ENCODE assay signal across 10 cellular contexts in the genomic region with DNA sequence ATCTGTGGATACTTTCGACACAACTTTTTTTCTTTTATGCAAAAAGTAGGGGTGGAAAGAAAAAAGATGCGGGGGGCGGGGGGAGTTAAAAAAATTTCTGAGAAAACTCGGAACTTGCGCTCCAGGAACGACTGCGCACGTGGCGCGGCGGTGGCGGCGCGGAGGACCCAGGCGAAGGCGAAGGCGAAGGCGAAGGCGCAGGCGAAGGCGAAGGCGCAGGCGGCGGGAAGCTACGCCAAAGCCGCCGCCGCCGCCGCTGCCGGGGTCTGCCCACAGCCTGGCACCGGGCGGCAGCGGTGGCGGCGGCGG. TPM values are rescaled to one million over a fixed set of nuclear protein-coding genes. Genes with fewer than 3 reads are reported as not detected.
A peak's percentile ranks its signal among the peaks of the same experiment; 100 is the strongest.
DNase-seq lines count a peak whose midpoint lies in the region; ATAC-seq and TF ChIP-seq lines count a peak whose summit lies in the region.
"Had no signal": no experiment of that assay in that cellular context is flagged by ENCODE, and none has a peak within 500 bp of the region (broad histone marks: within the 10 kb centered on the region; RNA-seq: fewer than 3 reads in every experiment).

No MANE protein-coding gene starts in this region.

- no peaks in the 10 kb centered on the region for H3K79me2 ChIP-seq in trophoblast cell (ENCODE audit: control insufficient read depth, insufficient read depth, low read length, poor library complexity)

- H3K9ac ChIP-seq in HUES6 (ENCODE audit: low read length) = no peak overlapping the region
- no peak overlapping the region for H3K9ac ChIP-seq in trophoblast cell (ENCODE audit: low read length)

- peak overlapping the region; percentile 86 for H3K4me2 ChIP-seq in trophoblast cell (ENCODE audit: low read length)

- H3K79me1 ChIP-seq in trophoblast cell (ENCODE audit: low read length) = no peaks in the 10 kb centered on the region

- no peak for ATAC-seq in CD8-positive, alpha-beta T cell
- no peak for ATAC-seq in HG03095 (IDR thresholded peaks at IDR 0.05; ENCODE audit: unreplicated experiment)
- ATAC-seq in GM21515 (IDR thresholded peaks at IDR 0.05; ENCODE audit: unreplicated experiment) = no peak

- H2BK120ac ChIP-seq in trophoblast cell (ENCODE audit: insufficient read depth, low read length, poor library complexity) = no peak overlapping the region

- no peak overlapping the region for H3K27ac Mint-ChIP-seq in CD8-positive, alpha-beta T cell
- H3K27ac Mint-ChIP-seq in dendritic cell treated with granulocyte-macrophage colony-stimulating factor and Interleukin-4, amounts not matched to agents 40 ng/mL and 50 ng/mL, for 4 days = no peak overlapping the region

- H3K4me3 ChIP-seq in CD8-positive, alpha-beta T cell (ENCODE audit: low read depth, low read length) = no peak overlapping the region
- peak overlapping the region; percentile 56; the same call in 1 of the 2 replicates for H3K4me3 ChIP-seq in HUES6 (ENCODE audit: low read depth, low read length)
- H3K4me3 ChIP-seq in trophoblast cell (ENCODE audit: low read depth, low read length) = no peak overlapping the region

- H3K36me3 Mint-ChIP-seq in CD8-positive, alpha-beta T cell = no peaks in the 10 kb centered on the region
- H3K36me3 Mint-ChIP-seq in dendritic cell treated with granulocyte-macrophage colony-stimulating factor and Interleukin-4, amounts not matched to agents 40 ng/mL and 50 ng/mL, for 4 days (ENCODE audit: low read depth) = no peaks in the 10 kb centered on the region

- no peak overlapping the region for H2AK5ac ChIP-seq in trophoblast cell (ENCODE audit: low read length)

- H2AFZ ChIP-seq in trophoblast cell (ENCODE audit: insufficient read depth, low read length, poor library complexity) = no peak overlapping the region

- POLR2A ChIA-PET in CD8-positive, alpha-beta T cell (lab: Charles Lee) = no interaction called here

- H3K27me3 Mint-ChIP-seq in CD8-positive, alpha-beta T cell (ENCODE audit: low read depth) = peaks cover 79% of the 10 kb centered on the region
- H3K27me3 Mint-ChIP-seq in dendritic cell treated with granulocyte-macrophage colony-stimulating factor and Interleukin-4, amounts not matched to agents 40 ng/mL and 50 ng/mL, for 4 days = peaks cover 92% of the 10 kb centered on the region

- WGBS in trophoblast cell (ENCODE audit: extremely low coverage, insufficient coverage, insufficient read length) = no CpG with 5 or more reads among the region's 37 CpGs

- peaks cover 81% of the 10 kb centered on the region for H3K27me3 ChIP-seq in CD8-positive, alpha-beta T cell (ENCODE audit: insufficient read depth, low read length)
- peaks cover 100% of the 10 kb centered on the region for H3K27me3 ChIP-seq in HUES6 (ENCODE audit: control insufficient read depth, insufficient read depth, low read length)
- H3K27me3 ChIP-seq in trophoblast cell (ENCODE audit: insufficient read depth, low read length) = peaks cover 77% of the 10 kb centered on the region

- no peak for DNase-seq in CD8-positive, alpha-beta T cell
- DNase-seq in trophoblast cell (no peak), NCI-H82 (lab: John Stamatoyannopoulos, UW) (no peak)
- DNase-seq: NCI-H1930 had no signal

- H3K23ac ChIP-seq in trophoblast cell (ENCODE audit: low read length) = no peak overlapping the region

- intact Hi-C loops in CD8-positive, alpha-beta T cell (cut with DNase I, micrococcal nuclease) = no loop called here
- intact Hi-C loops in dendritic cell treated with granulocyte-macrophage colony-stimulating factor and Interleukin-4, amounts not matched to agents 40 ng/mL and 50 ng/mL, for 4 days (cut with micrococcal nuclease) = no loop called here

- no peak overlapping the region for H4K8ac ChIP-seq in trophoblast cell (ENCODE audit: low read depth, low read length)

- no peak overlapping the region for H2BK12ac ChIP-seq in trophoblast cell (ENCODE audit: low read length)

- no peak overlapping the region for H4K91ac ChIP-seq in trophoblast cell (ENCODE audit: low read depth, low read length)

- H3K9me3 Mint-ChIP-seq in CD8-positive, alpha-beta T cell = peaks cover 14% of the 10 kb centered on the region
- H3K9me3 Mint-ChIP-seq in dendritic cell treated with granulocyte-macrophage colony-stimulating factor and Interleukin-4, amounts not matched to agents 40 ng/mL and 50 ng/mL, for 4 days = no peaks in the 10 kb centered on the region

- peaks cover 18% of the 10 kb centered on the region for H3K4me1 ChIP-seq in CD8-positive, alpha-beta T cell (ENCODE audit: insufficient read depth, low read length)
- H3K4me1 ChIP-seq in HUES6 (ENCODE audit: control insufficient read depth, insufficient read depth, low read length) = peaks cover 31% of the 10 kb centered on the region
- peaks cover 16 to 19% of the 10 kb centered on the region in 2 experiments for H3K4me1 ChIP-seq in trophoblast cell (ENCODE audit: control insufficient read depth in 1 of 2, insufficient read depth in 2 of 2, low read length in 2 of 2)

- no peak for TF ChIP-seq CTCF in CD8-positive, alpha-beta T cell (IDR thresholded peaks at IDR 0.05)

- H3K4ac ChIP-seq in trophoblast cell (ENCODE audit: low read depth, low read length) = no peak overlapping the region

- H2BK5ac ChIP-seq in trophoblast cell (ENCODE audit: low read depth, low read length, poor library complexity) = no peak overlapping the region

- peaks cover 5% of the 10 kb centered on the region for H3K9me3 ChIP-seq in CD8-positive, alpha-beta T cell (ENCODE audit: low read length)
- no peaks in the 10 kb centered on the region for H3K9me3 ChIP-seq in HUES6 (ENCODE audit: control insufficient read depth, insufficient read depth, low read depth, low read length)
- peaks cover 2% of the 10 kb centered on the region for H3K9me3 ChIP-seq in trophoblast cell (ENCODE audit: insufficient read depth, low read depth, low read length)

- H3K14ac ChIP-seq in trophoblast cell (ENCODE audit: low read length) = no peak overlapping the region

- H3K4me1 Mint-ChIP-seq in CD8-positive, alpha-beta T cell (ENCODE audit: low read depth) = peaks cover 21% of the 10 kb centered on the region
- H3K4me1 Mint-ChIP-seq in dendritic cell treated with granulocyte-macrophage colony-stimulating factor and Interleukin-4, amounts not matched to agents 40 ng/mL and 50 ng/mL, for 4 days (ENCODE audit: low read depth) = peaks cover 40% of the 10 kb centered on the region

- H3K27ac ChIP-seq in CD8-positive, alpha-beta T cell (ENCODE audit: low read depth, low read length) = no peak overlapping the region
- H3K27ac ChIP-seq in HUES6 (ENCODE audit: low read depth, low read length) (no peak overlapping the region), trophoblast cell (ENCODE audit: low read depth, low read length) (no peak overlapping the region)

- peak overlapping the region; percentile 61 for H3K4me3 Mint-ChIP-seq in CD8-positive, alpha-beta T cell
- H3K4me3 Mint-ChIP-seq in dendritic cell treated with granulocyte-macrophage colony-stimulating factor and Interleukin-4, amounts not matched to agents 40 ng/mL and 50 ng/mL, for 4 days = peak overlapping the region; percentile 63

- H4K12ac ChIP-seq in trophoblast cell (ENCODE audit: low read depth, low read length) = no peak overlapping the region

- no peaks in the 10 kb centered on the region for H3K36me3 ChIP-seq in CD8-positive, alpha-beta T cell (ENCODE audit: insufficient read depth, low read length)
- no peaks in the 10 kb centered on the region for H3K36me3 ChIP-seq in HUES6 (ENCODE audit: control insufficient read depth, insufficient read depth, low read length)
- H3K36me3 ChIP-seq in trophoblast cell (ENCODE audit: control insufficient read depth in 1 of 2, insufficient read depth in 2 of 2, low read length in 2 of 2) = no peaks in the 10 kb centered on the region

- CTCF ChIA-PET in CD8-positive, alpha-beta T cell (lab: Charles Lee) = no interaction called here

- H3K18ac ChIP-seq in trophoblast cell (ENCODE audit: low read length) = no peak overlapping the region

RNA-seq across cellular contexts. Expression of gene BARHL2, which starts 0.2 kb away (rescaled TPM):
- not detected for total RNA-seq in CD8-positive, alpha-beta T cell
- not detected in 2 replicates for polyA plus RNA-seq in trophoblast cell (2013)
- total RNA-seq: endothelial cell of umbilical vein, IMR-90 had no signal
- polyA plus RNA-seq: endothelial cell of umbilical vein, IMR-90 had no signal
